In the genomic region with DNA sequence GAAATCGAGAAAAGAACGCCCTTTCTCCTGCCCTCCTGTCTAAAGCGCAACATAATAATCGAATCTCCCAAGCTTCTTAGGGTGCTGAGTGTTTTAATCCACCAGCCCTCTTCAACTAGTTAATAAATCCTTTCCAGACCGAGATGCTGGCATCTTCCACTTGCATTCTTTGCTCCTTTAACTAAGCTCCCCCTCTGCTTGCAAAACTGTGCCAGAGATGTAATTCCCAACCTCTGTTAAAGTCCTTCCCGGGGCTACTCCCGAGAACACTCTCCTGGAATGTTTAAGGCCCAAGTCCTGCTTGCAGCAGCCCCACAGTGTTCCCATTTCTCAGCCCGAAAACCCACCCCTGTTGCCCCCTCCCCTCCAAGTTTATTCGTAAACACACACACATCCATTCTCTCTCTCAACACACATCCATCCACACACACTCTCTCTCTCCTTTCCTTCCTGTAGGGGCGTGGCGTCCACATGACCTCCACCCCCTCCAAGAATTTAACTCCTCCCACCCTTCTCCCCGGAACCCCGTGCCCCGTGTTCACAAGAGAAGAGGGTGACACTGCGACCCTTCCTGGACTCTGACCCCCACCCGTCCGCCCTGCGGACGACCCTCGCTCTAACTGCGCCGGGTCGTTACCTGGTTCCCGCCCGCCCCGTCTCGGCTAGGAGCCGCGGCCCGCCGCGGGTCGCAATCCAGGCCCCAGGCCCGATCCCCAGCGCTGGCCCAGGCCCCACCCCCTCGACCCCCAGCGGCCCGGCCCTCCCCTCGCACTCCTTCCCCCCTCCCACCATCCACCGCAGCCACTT, we compare ENCODE assay signal across 8 cellular contexts. TPM values are rescaled to one million over a fixed set of nuclear protein-coding genes. Genes with fewer than 3 reads are reported as not detected.
DNase-seq lines count a peak whose midpoint lies in the region; ATAC-seq, FAIRE-seq and TF ChIP-seq lines count a peak whose summit lies in the region.

No MANE protein-coding gene starts in this region.

- peaks cover 31 to 49% of the 10 kb centered on the region in 2 donors for H3K4me1 ChIP-seq in adrenal gland (replicated peaks in 1 of 2)

- WGBS in adrenal gland, 4 donors: 2 to 10% (median 5%) methylated on average over 21 to 40 of the region's 40 CpGs

- ATAC-seq in HG02642 (IDR thresholded peaks at IDR 0.05; ENCODE audit: poor library complexity, unreplicated experiment): peak; percentile 64
- peak; percentile 87 for ATAC-seq in SK-N-SH treated with all-trans-retinoic acid at 6 μM for 48 hours
- peak; percentile 92 to 95 for ATAC-seq in left cardiac atrium

- H3K36me3 ChIP-seq in adrenal gland (replicated peaks in 1 of 2): no peaks in the 10 kb centered on the region

- peak overlapping the region in 3 of 4 donors; percentile 66 to 71 (median 70) for H3K4me3 ChIP-seq in adrenal gland

- peak overlapping the region; percentile 74 to 99 (median 95) for H3K27ac ChIP-seq in adrenal gland

- H3K27me3 ChIP-seq in adrenal gland: no peaks in the 10 kb centered on the region

- no peaks in the 10 kb centered on the region for H3K9me3 ChIP-seq in adrenal gland (replicated peaks in 1 of 3)

- DNase-seq in GM12891 (ENCODE audit: insufficient read length, low spot score): peak; percentile 81
- DNase-seq in NCI-H1092 (lab: John Stamatoyannopoulos, UW): peak; percentile 35
- peak; percentile 84 to 95 (median 93) for DNase-seq in adrenal gland
- DNase-seq in left cardiac atrium: peak; percentile 80
- DNase-seq in posterior vena cava (ENCODE audit: low spot score): peak; percentile 94
- peak; percentile 93 for DNase-seq in ureter (ENCODE audit: low spot score)

- TF ChIP-seq CTCF in adrenal gland (IDR thresholded peaks at IDR 0.05): peak in 1 of 6 experiments; percentile 10

- no peak for TF ChIP-seq POLR2A in GM12891 (IDR thresholded peaks at IDR 0.05; ENCODE audit: low read depth, low read length)
- TF ChIP-seq POLR2A in adrenal gland (IDR thresholded peaks at IDR 0.05): peak in 1 of 2 donors; percentile 37

- FAIRE-seq in GM12891 (lab: Jason Lieb, UNC): no peak

- intact Hi-C loops in adrenal gland (cut with DNase I) (no loop called here), left cardiac atrium (cut with DNase I) (no loop called here), posterior vena cava (cut with DNase I) (no loop called here)

TF ChIP-seq in GM12891, 5 proteins besides CTCF, POLR2A, EP300 and RAD21:
- 0 out of 2 replicates have a peak, but pooled peaks have one; percentile 38 for TF ChIP-seq TAF1 (IDR thresholded peaks at IDR 0.05; ENCODE audit: low read depth, low read length)
- TF ChIP-seq POU2F2 (IDR thresholded peaks at IDR 0.05; ENCODE audit: low read depth, low read length): no peak
TF ChIP-seq in GM12891: peak in this region for 1.

TF ChIP-seq in SK-N-SH treated with all-trans-retinoic acid at 6 μM for 48 hours, 23 proteins besides CTCF, POLR2A, EP300 and RAD21:
- TF ChIP-seq ESRRG (CRISPR knock-in tag; IDR thresholded peaks at IDR 0.05): no peak
- TF ChIP-seq TSHZ2 (CRISPR knock-in tag; IDR thresholded peaks at IDR 0.05): no peak
- TF ChIP-seq TOX (CRISPR knock-in tag; IDR thresholded peaks at IDR 0.05; ENCODE audit: borderline replicate concordance): no peak
- TF ChIP-seq GLIS3 (CRISPR knock-in tag; IDR thresholded peaks at IDR 0.05): no peak
- TF ChIP-seq, protein P1, sequence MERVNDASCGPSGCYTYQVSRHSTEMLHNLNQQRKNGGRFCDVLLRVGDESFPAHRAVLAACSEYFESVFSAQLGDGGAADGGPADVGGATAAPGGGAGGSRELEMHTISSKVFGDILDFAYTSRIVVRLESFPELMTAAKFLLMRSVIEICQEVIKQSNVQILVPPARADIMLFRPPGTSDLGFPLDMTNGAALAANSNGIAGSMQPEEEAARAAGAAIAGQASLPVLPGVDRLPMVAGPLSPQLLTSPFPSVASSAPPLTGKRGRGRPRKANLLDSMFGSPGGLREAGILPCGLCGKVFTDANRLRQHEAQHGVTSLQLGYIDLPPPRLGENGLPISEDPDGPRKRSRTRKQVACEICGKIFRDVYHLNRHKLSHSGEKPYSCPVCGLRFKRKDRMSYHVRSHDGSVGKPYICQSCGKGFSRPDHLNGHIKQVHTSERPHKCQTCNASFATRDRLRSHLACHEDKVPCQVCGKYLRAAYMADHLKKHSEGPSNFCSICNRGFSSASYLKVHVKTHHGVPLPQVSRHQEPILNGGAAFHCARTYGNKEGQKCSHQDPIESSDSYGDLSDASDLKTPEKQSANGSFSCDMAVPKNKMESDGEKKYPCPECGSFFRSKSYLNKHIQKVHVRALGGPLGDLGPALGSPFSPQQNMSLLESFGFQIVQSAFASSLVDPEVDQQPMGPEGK (CRISPR knock-in tag; IDR thresholded peaks at IDR 0.05; ENCODE audit: borderline replicate concordance): no peak; the same call in 1 of the 2 replicates
- TF ChIP-seq PPARA (CRISPR knock-in tag; IDR thresholded peaks at IDR 0.05; ENCODE audit: borderline replicate concordance): no peak
- no peak for TF ChIP-seq ARNTL (CRISPR knock-in tag; IDR thresholded peaks at IDR 0.05; ENCODE audit: borderline replicate concordance, low read depth)
- TF ChIP-seq ZFP30 (CRISPR knock-in tag; IDR thresholded peaks at IDR 0.05): no peak
- TF ChIP-seq TCF4 (CRISPR knock-in tag; IDR thresholded peaks at IDR 0.05; ENCODE audit: borderline replicate concordance): no peak
- no peak for TF ChIP-seq RARB (CRISPR knock-in tag; IDR thresholded peaks at IDR 0.05)
- TF ChIP-seq CSDC2 (CRISPR knock-in tag; IDR thresholded peaks at IDR 0.05): no peak
- no peak for TF ChIP-seq ZC3H10 (CRISPR knock-in tag; IDR thresholded peaks at IDR 0.05)
- TF ChIP-seq ZNF8 (CRISPR knock-in tag; IDR thresholded peaks at IDR 0.05): no peak
- no peak for TF ChIP-seq BACH2 (CRISPR knock-in tag; IDR thresholded peaks at IDR 0.05; ENCODE audit: borderline replicate concordance)
- TF ChIP-seq ZFP3 (CRISPR knock-in tag; IDR thresholded peaks at IDR 0.05): no peak
- TF ChIP-seq ISL1 (CRISPR knock-in tag; IDR thresholded peaks at IDR 0.05): no peak
TF ChIP-seq in SK-N-SH treated with all-trans-retinoic acid at 6 μM for 48 hours: peak in this region for 0.

RNA-seq across cellular contexts. Expression of gene MGAT1, which starts 7.0 kb away (rescaled TPM):
- polyA plus RNA-seq in GM12891 (2012; ENCODE audit: low read depth, missing spikeins): 67.1 TPM
- 100 to 1,000 TPM; 117 to 224 (median 152) TPM for total RNA-seq in adrenal gland
- polyA plus RNA-seq in adrenal gland: 100 to 1,000 TPM in 1 of 3 donors, 10 to 100 TPM in 2; 46.8 to 144 (median 62.7) TPM
- total RNA-seq in left cardiac atrium: 100 to 1,000 TPM in 1 of 2 donors, 10 to 100 TPM in 1; 95.8 to 133 TPM
- 100 to 1,000 TPM; 150 to 160 TPM for total RNA-seq in posterior vena cava
- total RNA-seq in ureter: 151 TPM

RNA-seq across cellular contexts. Expression of gene ZFP62, which starts 51.5 kb away (rescaled TPM):
- polyA plus RNA-seq in GM12891 (2012; ENCODE audit: low read depth, missing spikeins): 14.6 TPM
- total RNA-seq in adrenal gland (10 to 100 TPM in 7 of 8 donors, 1 to 10 TPM in 1; 8.5 to 23.6 (median 14.8) TPM), left cardiac atrium (10 to 100 TPM; 14.4 to 16.8 TPM), posterior vena cava (10 to 100 TPM; 21.2 to 22.2 TPM), ureter (44.8 TPM)
- polyA plus RNA-seq in adrenal gland: 10 to 100 TPM; 17.5 to 39.7 (median 25.1) TPM

Comparison
In these comparisons a context has a peak if more than half of its experiments do, and no peak if none do; other contexts are left out.
1. Peak in every context shown above with its lines: DNase-seq, ATAC-seq, H3K4me3 ChIP-seq and H3K27ac ChIP-seq.
2. DNase-seq: peak in every context shown above with its lines; median percentile 94 in posterior vena cava; 93 in adrenal gland; 93 in ureter; 81 in GM12891; 80 in left cardiac atrium; 35 in NCI-H1092.